ENCODE assay signal across 20 cellular contexts in the genomic region with DNA sequence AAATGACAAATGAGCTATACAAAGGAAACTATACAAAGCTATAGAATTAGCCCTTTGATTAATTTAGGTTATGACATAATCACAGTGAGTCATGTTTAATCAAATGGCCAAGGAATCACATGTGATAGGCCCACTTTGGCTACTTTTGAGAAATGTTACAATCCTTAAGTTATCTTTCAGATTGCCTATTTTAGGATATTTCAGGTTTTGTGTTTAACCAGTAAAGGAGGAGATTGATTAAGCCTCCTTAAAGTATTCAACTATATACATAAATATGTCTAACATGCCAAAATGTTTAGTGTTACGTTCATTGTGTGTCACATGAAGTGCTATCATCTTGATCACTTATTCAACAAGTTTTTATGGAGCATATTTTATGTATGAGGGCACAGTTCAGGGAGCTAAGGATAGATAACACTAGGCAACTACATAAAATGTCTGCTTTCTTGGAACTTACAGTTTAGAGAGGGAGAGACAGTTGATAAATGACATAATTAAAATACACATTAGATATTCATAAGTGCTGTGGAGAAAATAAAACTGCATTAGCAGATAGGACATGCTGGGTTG.
DNase-seq lines count a peak whose midpoint lies in the region; ATAC-seq and TF ChIP-seq lines count a peak whose summit lies in the region.
"Had no signal": no experiment of that assay in that cellular context is flagged by ENCODE, and none has a peak within 500 bp of the region (broad histone marks: within the 10 kb centered on the region; RNA-seq: fewer than 3 reads in every experiment).

No MANE protein-coding gene starts in this region.

- H3K27ac Mint-ChIP-seq in endothelial cell (ENCODE audit: unreplicated experiment): no peak overlapping the region
- H3K27ac Mint-ChIP-seq: activated CD4-positive, alpha-beta T cell treated with anti-CD3 and anti-CD28 coated beads for 36 hours had no signal

- CTCF ChIA-PET in OCI-LY7 (lab: Charles Lee; ENCODE audit: unreplicated experiment): no interaction called here

- no peaks in the 10 kb centered on the region for H3K9me2 ChIP-seq in OCI-LY7 (ENCODE audit: insufficient read depth, low read length)

- H3K79me2 ChIP-seq in ACC112 (ENCODE audit: control insufficient read depth, insufficient read depth, low read length, unreplicated experiment) (no peaks in the 10 kb centered on the region), OCI-LY7 (ENCODE audit: insufficient read depth, low read depth, low read length) (no peaks in the 10 kb centered on the region)

- H3K4me1 ChIP-seq in ACC112 (ENCODE audit: control insufficient read depth, insufficient read depth, low read length, unreplicated experiment): peaks cover 20% of the 10 kb centered on the region
- H3K4me1 ChIP-seq in OCI-LY7 (ENCODE audit: insufficient read depth, low read length, poor library complexity, severe bottlenecking): no peaks in the 10 kb centered on the region
- no peaks in the 10 kb centered on the region for H3K4me1 ChIP-seq in mucosa of descending colon (ENCODE audit: low read depth)
- H3K4me1 ChIP-seq: adrenal gland, vagina had no signal

- H3K27ac ChIP-seq in ACC112 (ENCODE audit: low read depth, low read length): peak overlapping the region; percentile 43
- H3K27ac ChIP-seq in OCI-LY7 (ENCODE audit: low read depth, low read length, poor library complexity, severe bottlenecking): no peak overlapping the region
- H3K27ac ChIP-seq: C4-2B, vagina had no signal

- no peaks in the 10 kb centered on the region for H3K27me3 Mint-ChIP-seq in endothelial cell (ENCODE audit: unreplicated experiment)

- H3K27me3 ChIP-seq in ACC112 (ENCODE audit: insufficient read depth, low read length): no peaks in the 10 kb centered on the region
- H3K27me3 ChIP-seq: adrenal gland, vagina had no signal

- peak overlapping the region; percentile 14 for H2AFZ ChIP-seq in ACC112 (ENCODE audit: low read length, unreplicated experiment)
- no peak overlapping the region for H2AFZ ChIP-seq in OCI-LY7 (ENCODE audit: low read length)

- H3K4me3 ChIP-seq in ACC112 (ENCODE audit: low read depth, low read length): no peak overlapping the region; the same call in 1 of the 2 replicates
- H3K4me3 ChIP-seq in OCI-LY7 (ENCODE audit: low read depth, low read length, poor library complexity, severe bottlenecking): no peak overlapping the region
- H3K4me3 ChIP-seq in mucosa of descending colon: no peak overlapping the region
- H3K4me3 ChIP-seq: adrenal gland, GM12878, vagina had no signal

- peak overlapping the region; percentile 66 for H3K4me3 Mint-ChIP-seq in endothelial cell (ENCODE audit: unreplicated experiment)
- H3K4me3 Mint-ChIP-seq: activated CD4-positive, alpha-beta T cell treated with anti-CD3 and anti-CD28 coated beads for 36 hours; central memory CD8-positive, alpha-beta T cell; IgD-negative memory B cell; neural crest cell had no signal

- peaks cover 42% of the 10 kb centered on the region for H3K36me3 Mint-ChIP-seq in endothelial cell (ENCODE audit: low read depth, unreplicated experiment)
- H3K36me3 Mint-ChIP-seq: IgD-negative memory B cell had no signal

- no peaks in the 10 kb centered on the region for H4K20me1 ChIP-seq in OCI-LY7 (ENCODE audit: insufficient read depth, low read length)

- peaks cover 5% of the 10 kb centered on the region; the same call in 1 of the 2 replicates for H3K9me3 ChIP-seq in OCI-LY7 (ENCODE audit: low read length)
- no peaks in the 10 kb centered on the region for H3K9me3 ChIP-seq in mucosa of descending colon
- H3K9me3 ChIP-seq: adrenal gland, vagina had no signal

- TF ChIP-seq CTCF in OCI-LY7 (conservative IDR thresholded peaks at IDR 0.05; ENCODE audit: low read length) (no peak), endothelial cell (IDR thresholded peaks at IDR 0.05; ENCODE audit: unreplicated experiment) (no peak), mucosa of descending colon (IDR thresholded peaks at IDR 0.05) (no peak)

- DNase-seq in OCI-LY7 (ENCODE audit: low spot score) (no peak), endothelial cell (ENCODE audit: low spot score) (no peak), mucosa of descending colon (no peak), iPS-NIHi11 (ENCODE audit: low spot score) (no peak), NCI-H1092 treated with DMSO at 0.1 percent for 48 hours (lab: John Stamatoyannopoulos, UW) (no peak), SIG-M5 (lab: John Stamatoyannopoulos, UW) (no peak)
- DNase-seq: activated CD4-positive, alpha-beta T cell treated with anti-CD3 and anti-CD28 coated beads for 36 hours; adrenal gland; effector CD8-positive, alpha-beta T cell; GF-D8; NCI-H187 treated with DMSO at 0.1 percent for 48 hours; SW 1271 had no signal

- no peaks in the 10 kb centered on the region for H3K9me3 Mint-ChIP-seq in endothelial cell (ENCODE audit: unreplicated experiment)
- H3K9me3 Mint-ChIP-seq: central memory CD8-positive, alpha-beta T cell had no signal

- POLR2A ChIA-PET in OCI-LY7 (lab: Charles Lee): interaction anchor here (4.2 kb wide), 1 partner anchor 9 kb away, joined by 33 read pairs; no protein-coding TSS in a partner anchor

- BruUV-seq in OCI-LY7 (replicated peaks; lab: Mats Ljungman, UMichigan): TSS peak; percentile 3

- intact Hi-C loops in OCI-LY7 (cut with micrococcal nuclease; ENCODE audit: unreplicated experiment): no loop called here
- intact Hi-C loops in mucosa of descending colon (cut with DNase I, micrococcal nuclease): no loop called here

- peak; percentile 49 for ATAC-seq in mucosa of descending colon
- no peak for ATAC-seq in HG03460 (IDR thresholded peaks at IDR 0.05; ENCODE audit: unreplicated experiment)
- ATAC-seq: GM12878 had no signal

- no peaks in the 10 kb centered on the region for H3K36me3 ChIP-seq in ACC112 (ENCODE audit: insufficient read depth, low read length)
- peaks cover 86% of the 10 kb centered on the region for H3K36me3 ChIP-seq in OCI-LY7 (ENCODE audit: insufficient read depth, low read length)
- no peaks in the 10 kb centered on the region for H3K36me3 ChIP-seq in mucosa of descending colon (ENCODE audit: low read depth)
- H3K36me3 ChIP-seq: adrenal gland, vagina had no signal

- H3K4me2 ChIP-seq in OCI-LY7 (ENCODE audit: low read length): no peak overlapping the region

- H3K4me1 Mint-ChIP-seq in endothelial cell (ENCODE audit: unreplicated experiment): no peaks in the 10 kb centered on the region
- H3K4me1 Mint-ChIP-seq: activated CD4-positive, alpha-beta T cell treated with anti-CD3 and anti-CD28 coated beads for 36 hours; central memory CD8-positive, alpha-beta T cell; IgD-negative memory B cell had no signal
